14 cellular contexts compared by ENCODE assay signal in genomic region chr9:28971881-28972280, GRCh38.
DNase-seq lines count a peak whose midpoint lies in the region; TF ChIP-seq lines count a peak whose summit lies in the region.
"Had no signal": no experiment of that assay in that cellular context is flagged by ENCODE, and none has a peak within 500 bp of the region (broad histone marks: within the 10 kb centered on the region; RNA-seq: fewer than 3 reads in every experiment).

No MANE protein-coding gene starts in this region.

- no peaks in the 10 kb centered on the region for H3K79me1 ChIP-seq in H9 (ENCODE audit: insufficient read depth, low read depth, low read length, poor library complexity, severe bottlenecking)
- H3K79me1 ChIP-seq in mesendoderm (ENCODE audit: low read length): no peaks in the 10 kb centered on the region
- no peaks in the 10 kb centered on the region for H3K79me1 ChIP-seq in trophoblast cell (ENCODE audit: low read length)

- H3K23ac ChIP-seq in H9 (ENCODE audit: insufficient read length, low read depth, low read length): no peak overlapping the region
- H3K23ac ChIP-seq in mesendoderm (ENCODE audit: low read length): no peak overlapping the region
- H3K23ac ChIP-seq in trophoblast cell (ENCODE audit: low read length): no peak overlapping the region

- no CpG with 5 or more reads among the region's 2 CpGs for WGBS in H9 (ENCODE audit: extremely low coverage, insufficient read length, low lambda C conversion rate)
- no CpG with 5 or more reads among the region's 2 CpGs for WGBS in mesendoderm (ENCODE audit: extremely low coverage, insufficient coverage, low lambda C conversion rate)
- no CpG with 5 or more reads among the region's 2 CpGs for WGBS in trophoblast cell (ENCODE audit: extremely low coverage, insufficient coverage, insufficient read length)

- no peak overlapping the region for H2BK20ac ChIP-seq in H9 (ENCODE audit: low read depth, low read length, poor library complexity, severe bottlenecking)

- H3K9ac ChIP-seq in H9 (ENCODE audit: extremely low read depth, insufficient read length, low read length) (no peak overlapping the region), Loucy (ENCODE audit: low read depth, low read length, poor library complexity, severe bottlenecking) (no peak overlapping the region), mesendoderm (ENCODE audit: low read length) (no peak overlapping the region), trophoblast cell (ENCODE audit: low read length) (no peak overlapping the region)

- peak overlapping the region in 2 of 3 experiments; percentile 36 to 37; a peak in 3 of 7 replicates for H3K27ac Mint-ChIP-seq in H9
- no peak overlapping the region for H3K27ac Mint-ChIP-seq in activated naive CD4-positive, alpha-beta T cell treated with anti-CD3 and anti-CD28 coated beads for 36 hours
- H3K27ac Mint-ChIP-seq: CD4-positive, CD25-positive, alpha-beta regulatory T cell; CD8-positive, alpha-beta memory T cell; HFFc6 had no signal

- H3K9me3 ChIP-seq in H9 (ENCODE audit: control insufficient read depth, low read depth, low read length) (no peaks in the 10 kb centered on the region), Loucy (ENCODE audit: insufficient read depth, low read depth, low read length) (no peaks in the 10 kb centered on the region), trophoblast cell (ENCODE audit: insufficient read depth, low read depth, low read length) (no peaks in the 10 kb centered on the region)
- H3K9me3 ChIP-seq: BE2C had no signal

- H3T11ph ChIP-seq in H9 (ENCODE audit: low read length): no peak overlapping the region

- intact Hi-C loops in activated naive CD4-positive, alpha-beta T cell treated with anti-CD3 and anti-CD28 coated beads for 36 hours (cut with micrococcal nuclease): no loop called here

- CTCF ChIA-PET in activated naive CD4-positive, alpha-beta T cell treated with anti-CD3 and anti-CD28 coated beads for 36 hours (lab: Charles Lee): no interaction called here

- H3K4me2 ChIP-seq in H9 (ENCODE audit: insufficient read depth, insufficient read length, low read length): no peak overlapping the region
- H3K4me2 ChIP-seq in Loucy (ENCODE audit: low read depth, low read length, poor library complexity, severe bottlenecking): no peak overlapping the region
- H3K4me2 ChIP-seq in mesendoderm (ENCODE audit: low read length): no peak overlapping the region
- no peak overlapping the region for H3K4me2 ChIP-seq in trophoblast cell (ENCODE audit: low read length)

- H3K27me3 ChIP-seq in H9 (ENCODE audit: insufficient read depth, low read length) (no peaks in the 10 kb centered on the region), Loucy (ENCODE audit: insufficient read depth, low read length, poor library complexity, severe bottlenecking) (no peaks in the 10 kb centered on the region), mesendoderm (ENCODE audit: insufficient read depth, low read length, poor library complexity) (no peaks in the 10 kb centered on the region), trophoblast cell (ENCODE audit: insufficient read depth, low read length) (no peaks in the 10 kb centered on the region)
- H3K27me3 ChIP-seq: BE2C had no signal

- no peak overlapping the region for H4K5ac ChIP-seq in H9 (ENCODE audit: insufficient read length, low read depth, low read length)
- no peak overlapping the region for H4K5ac ChIP-seq in mesendoderm (ENCODE audit: low read length)

- H3K4me1 ChIP-seq in H9 (ENCODE audit: insufficient read depth, low read length) (peaks cover 17% of the 10 kb centered on the region; the same call in 1 of the 2 replicates), Loucy (ENCODE audit: insufficient read depth, low read length, poor library complexity, severe bottlenecking) (no peaks in the 10 kb centered on the region), mesendoderm (ENCODE audit: control insufficient read depth, low read depth, low read length) (no peaks in the 10 kb centered on the region), trophoblast cell (ENCODE audit: control insufficient read depth in 1 of 2, insufficient read depth in 2 of 2, low read length in 2 of 2) (no peaks in the 10 kb centered on the region)
- H3K4me1 ChIP-seq: BE2C had no signal

- H3K4me1 Mint-ChIP-seq in H9: peaks cover 48 to 52% of the 10 kb centered on the region in 2 experiments
- H3K4me1 Mint-ChIP-seq in activated naive CD4-positive, alpha-beta T cell treated with anti-CD3 and anti-CD28 coated beads for 36 hours (ENCODE audit: low read depth): no peaks in the 10 kb centered on the region
- H3K4me1 Mint-ChIP-seq: CD4-positive, CD25-positive, alpha-beta regulatory T cell; CD8-positive, alpha-beta memory T cell had no signal

- H3K27ac ChIP-seq in H9 (ENCODE audit: insufficient read length, low read depth, low read length) (no peak overlapping the region), mesendoderm (ENCODE audit: low read depth, low read length) (no peak overlapping the region), trophoblast cell (ENCODE audit: low read depth, low read length) (no peak overlapping the region)

- H3K23me2 ChIP-seq in H9 (ENCODE audit: insufficient read length, low read depth, low read length, poor library complexity, severe bottlenecking): no peaks in the 10 kb centered on the region

- no peaks in the 10 kb centered on the region for H3K27me3 Mint-ChIP-seq in H9 (ENCODE audit: low read depth)
- no peaks in the 10 kb centered on the region for H3K27me3 Mint-ChIP-seq in activated naive CD4-positive, alpha-beta T cell treated with anti-CD3 and anti-CD28 coated beads for 36 hours (ENCODE audit: low read depth)
- H3K27me3 Mint-ChIP-seq: CD4-positive, CD25-positive, alpha-beta regulatory T cell; CD8-positive, alpha-beta memory T cell had no signal

- H2AFZ ChIP-seq in H9 (ENCODE audit: low read length) (no peak overlapping the region), Loucy (ENCODE audit: low read length) (no peak overlapping the region), trophoblast cell (ENCODE audit: insufficient read depth, low read length, poor library complexity) (no peak overlapping the region)

- H3K9me3 Mint-ChIP-seq in H9: peaks cover 12 to 17% of the 10 kb centered on the region in 2 experiments; a peak in 4 of 5 replicates
- H3K9me3 Mint-ChIP-seq in activated naive CD4-positive, alpha-beta T cell treated with anti-CD3 and anti-CD28 coated beads for 36 hours: peaks cover 2% of the 10 kb centered on the region

- H3F3A ChIP-seq in Loucy (ENCODE audit: low read depth): no peaks in the 10 kb centered on the region

- H2BK120ac ChIP-seq in H9 (ENCODE audit: low read depth, low read length, poor library complexity, severe bottlenecking) (no peak overlapping the region), mesendoderm (ENCODE audit: low read depth, low read length) (no peak overlapping the region), trophoblast cell (ENCODE audit: insufficient read depth, low read length, poor library complexity) (no peak overlapping the region)

- H2BK5ac ChIP-seq in H9 (ENCODE audit: insufficient read length, low read length) (no peak overlapping the region), mesendoderm (ENCODE audit: low read length) (no peak overlapping the region), trophoblast cell (ENCODE audit: low read depth, low read length, poor library complexity) (no peak overlapping the region)

- peaks cover 17 to 24% (median 21%) of the 10 kb centered on the region in 3 experiments for H3K36me3 Mint-ChIP-seq in H9 (ENCODE audit: insufficient read depth in 1 of 3, low read depth in 3 of 3)
- no peaks in the 10 kb centered on the region for H3K36me3 Mint-ChIP-seq in activated naive CD4-positive, alpha-beta T cell treated with anti-CD3 and anti-CD28 coated beads for 36 hours (ENCODE audit: low read depth)
- H3K36me3 Mint-ChIP-seq: CD4-positive, CD25-positive, alpha-beta regulatory T cell; CD8-positive, alpha-beta memory T cell had no signal

- TF ChIP-seq CTCF in H9 (conservative IDR thresholded peaks at IDR 0.05) (peak; percentile 15; the same call in 1 of the 3 replicates), Loucy (conservative IDR thresholded peaks at IDR 0.05; ENCODE audit: low read length) (peak; percentile 43), epithelial cell of proximal tubule (conservative IDR thresholded peaks at IDR 0.05; ENCODE audit: low read depth, low read length) (peak; percentile 15)

- H3K4ac ChIP-seq in H9 (ENCODE audit: low read depth, low read length) (no peak overlapping the region), mesendoderm (ENCODE audit: low read depth, low read length) (no peak overlapping the region), trophoblast cell (ENCODE audit: low read depth, low read length) (no peak overlapping the region)

- DNase-seq in H9: no peak
- DNase-seq in epithelial cell of proximal tubule (ENCODE audit: low read depth): no peak
- DNase-seq in mesendoderm: peak; percentile 18
- DNase-seq in trophoblast cell: no peak
- no peak for DNase-seq in activated naive CD4-positive, alpha-beta T cell treated with anti-CD3 and anti-CD28 coated beads for 36 hours
- DNase-seq in activated CD8-positive, alpha-beta memory T cell treated with anti-CD3 and anti-CD28 coated beads, Interleukin-2, amount 50 U/mL, for 4 hours: no peak
- DNase-seq: ACHN; BE2C; C1 segment of cervical spinal cord; CD4-positive, CD25-positive, alpha-beta regulatory T cell; CD8-positive, alpha-beta memory T cell; COR-L47; HFFc6 had no signal

- no peak overlapping the region for H2AK5ac ChIP-seq in H9 (ENCODE audit: insufficient read length, low read length)
- no peak overlapping the region for H2AK5ac ChIP-seq in mesendoderm (ENCODE audit: low read length)
- no peak overlapping the region for H2AK5ac ChIP-seq in trophoblast cell (ENCODE audit: low read length)

- H2BK15ac ChIP-seq in H9 (ENCODE audit: low read depth, low read length): no peak overlapping the region
- no peak overlapping the region for H2BK15ac ChIP-seq in mesendoderm (replicated peaks; ENCODE audit: low read depth)

- H4K20me1 ChIP-seq in H9 (ENCODE audit: control insufficient read depth, insufficient read depth, insufficient read length) (no peaks in the 10 kb centered on the region), Loucy (ENCODE audit: insufficient read depth, low read length, poor library complexity, severe bottlenecking) (no peaks in the 10 kb centered on the region)

- H3K56ac ChIP-seq in H9 (ENCODE audit: insufficient read length, low read depth, low read length): no peak overlapping the region
- no peak overlapping the region for H3K56ac ChIP-seq in mesendoderm (ENCODE audit: low read length)

- H4K91ac ChIP-seq in H9 (ENCODE audit: insufficient read length, low read depth, low read length) (peak overlapping the region; percentile 22), trophoblast cell (ENCODE audit: low read depth, low read length) (no peak overlapping the region)

- H4K8ac ChIP-seq in H9 (replicated peaks; ENCODE audit: insufficient read length, low read depth, low read length) (no peak overlapping the region), mesendoderm (ENCODE audit: low read depth, low read length) (no peak overlapping the region), trophoblast cell (ENCODE audit: low read depth, low read length) (no peak overlapping the region)

- H3K79me2 ChIP-seq in H9 (ENCODE audit: insufficient read depth, low read length) (no peaks in the 10 kb centered on the region), Loucy (ENCODE audit: insufficient read depth, low read length) (no peaks in the 10 kb centered on the region), mesendoderm (ENCODE audit: control insufficient read depth, insufficient read depth, low read length) (no peaks in the 10 kb centered on the region), trophoblast cell (ENCODE audit: control insufficient read depth, insufficient read depth, low read length, poor library complexity) (no peaks in the 10 kb centered on the region)

- H3K9me2 ChIP-seq in Loucy (replicated peaks; ENCODE audit: low read depth, low read length): no peaks in the 10 kb centered on the region

- H3K36me3 ChIP-seq in Loucy (ENCODE audit: insufficient read depth, low read length) (no peaks in the 10 kb centered on the region), mesendoderm (ENCODE audit: control insufficient read depth, insufficient read depth, low read length) (no peaks in the 10 kb centered on the region), trophoblast cell (ENCODE audit: control insufficient read depth in 1 of 2, insufficient read depth in 2 of 2, low read length in 2 of 2) (no peaks in the 10 kb centered on the region)
- H3K36me3 ChIP-seq: BE2C had no signal

- no peak overlapping the region for H4K12ac ChIP-seq in trophoblast cell (ENCODE audit: low read depth, low read length)

- H3K4me3 Mint-ChIP-seq in H9: no peak overlapping the region
- no peak overlapping the region for H3K4me3 Mint-ChIP-seq in activated naive CD4-positive, alpha-beta T cell treated with anti-CD3 and anti-CD28 coated beads for 36 hours
- H3K4me3 Mint-ChIP-seq: CD4-positive, CD25-positive, alpha-beta regulatory T cell; CD8-positive, alpha-beta memory T cell; HFFc6 had no signal

- no peak overlapping the region for H3K4me3 ChIP-seq in Loucy (ENCODE audit: low read length, poor library complexity, severe bottlenecking)
- no peak overlapping the region for H3K4me3 ChIP-seq in epithelial cell of proximal tubule (ENCODE audit: low read depth, low read length)
- no peak overlapping the region for H3K4me3 ChIP-seq in mesendoderm (ENCODE audit: low read length)
- H3K4me3 ChIP-seq in trophoblast cell (ENCODE audit: low read depth, low read length): no peak overlapping the region

- H3K18ac ChIP-seq in H9 (ENCODE audit: insufficient read length, low read depth, low read length) (peak overlapping the region; percentile 4), mesendoderm (ENCODE audit: low read length) (no peak overlapping the region), trophoblast cell (ENCODE audit: low read length) (no peak overlapping the region)

- H3K14ac ChIP-seq in H9 (ENCODE audit: insufficient read depth, low read length): no peak overlapping the region
- no peak overlapping the region for H3K14ac ChIP-seq in trophoblast cell (ENCODE audit: low read length)

- H2BK12ac ChIP-seq in H9 (ENCODE audit: insufficient read length, low read depth, low read length) (peak overlapping the region; percentile 90), trophoblast cell (ENCODE audit: low read length) (no peak overlapping the region)
